Comparison of ENCODE assay signal across 1 cellular context in the genomic region with DNA sequence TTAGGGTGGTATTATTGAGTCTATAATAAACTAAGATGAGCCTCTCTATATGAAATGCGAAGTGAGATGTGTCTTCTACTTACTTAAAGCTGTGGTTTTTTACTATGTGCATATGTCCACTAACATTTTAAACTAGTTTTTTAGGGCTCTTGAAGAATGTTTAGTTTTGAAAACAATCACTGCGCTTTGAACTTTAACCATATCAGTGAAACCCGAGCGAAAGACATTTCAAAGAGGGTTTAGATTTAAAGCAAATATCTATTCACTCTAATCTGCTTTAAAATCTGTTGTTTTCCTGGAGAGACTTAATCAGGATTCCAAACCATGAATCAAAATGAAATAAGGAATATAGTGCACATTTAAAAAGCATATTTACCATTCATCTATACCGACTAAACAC.
TF ChIP-seq lines count a peak whose summit lies in the region.

No MANE protein-coding gene starts in this region.

TF ChIP-seq in HepG2, 621 proteins besides CTCF, POLR2A, EP300 and RAD21:
- TF ChIP-seq, protein P1, sequence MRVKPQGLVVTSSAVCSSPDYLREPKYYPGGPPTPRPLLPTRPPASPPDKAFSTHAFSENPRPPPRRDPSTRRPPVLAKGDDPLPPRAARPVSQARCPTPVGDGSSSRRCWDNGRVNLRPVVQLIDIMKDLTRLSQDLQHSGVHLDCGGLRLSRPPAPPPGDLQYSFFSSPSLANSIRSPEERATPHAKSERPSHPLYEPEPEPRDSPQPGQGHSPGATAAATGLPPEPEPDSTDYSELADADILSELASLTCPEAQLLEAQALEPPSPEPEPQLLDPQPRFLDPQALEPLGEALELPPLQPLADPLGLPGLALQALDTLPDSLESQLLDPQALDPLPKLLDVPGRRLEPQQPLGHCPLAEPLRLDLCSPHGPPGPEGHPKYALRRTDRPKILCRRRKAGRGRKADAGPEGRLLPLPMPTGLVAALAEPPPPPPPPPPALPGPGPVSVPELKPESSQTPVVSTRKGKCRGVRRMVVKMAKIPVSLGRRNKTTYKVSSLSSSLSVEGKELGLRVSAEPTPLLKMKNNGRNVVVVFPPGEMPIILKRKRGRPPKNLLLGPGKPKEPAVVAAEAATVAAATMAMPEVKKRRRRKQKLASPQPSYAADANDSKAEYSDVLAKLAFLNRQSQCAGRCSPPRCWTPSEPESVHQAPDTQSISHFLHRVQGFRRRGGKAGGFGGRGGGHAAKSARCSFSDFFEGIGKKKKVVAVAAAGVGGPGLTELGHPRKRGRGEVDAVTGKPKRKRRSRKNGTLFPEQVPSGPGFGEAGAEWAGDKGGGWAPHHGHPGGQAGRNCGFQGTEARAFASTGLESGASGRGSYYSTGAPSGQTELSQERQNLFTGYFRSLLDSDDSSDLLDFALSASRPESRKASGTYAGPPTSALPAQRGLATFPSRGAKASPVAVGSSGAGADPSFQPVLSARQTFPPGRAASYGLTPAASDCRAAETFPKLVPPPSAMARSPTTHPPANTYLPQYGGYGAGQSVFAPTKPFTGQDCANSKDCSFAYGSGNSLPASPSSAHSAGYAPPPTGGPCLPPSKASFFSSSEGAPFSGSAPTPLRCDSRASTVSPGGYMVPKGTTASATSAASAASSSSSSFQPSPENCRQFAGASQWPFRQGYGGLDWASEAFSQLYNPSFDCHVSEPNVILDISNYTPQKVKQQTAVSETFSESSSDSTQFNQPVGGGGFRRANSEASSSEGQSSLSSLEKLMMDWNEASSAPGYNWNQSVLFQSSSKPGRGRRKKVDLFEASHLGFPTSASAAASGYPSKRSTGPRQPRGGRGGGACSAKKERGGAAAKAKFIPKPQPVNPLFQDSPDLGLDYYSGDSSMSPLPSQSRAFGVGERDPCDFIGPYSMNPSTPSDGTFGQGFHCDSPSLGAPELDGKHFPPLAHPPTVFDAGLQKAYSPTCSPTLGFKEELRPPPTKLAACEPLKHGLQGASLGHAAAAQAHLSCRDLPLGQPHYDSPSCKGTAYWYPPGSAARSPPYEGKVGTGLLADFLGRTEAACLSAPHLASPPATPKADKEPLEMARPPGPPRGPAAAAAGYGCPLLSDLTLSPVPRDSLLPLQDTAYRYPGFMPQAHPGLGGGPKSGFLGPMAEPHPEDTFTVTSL (CRISPR knock-in tag; IDR thresholded peaks at IDR 0.05; ENCODE audit: borderline replicate concordance): peak; percentile 34; the same call in 1 of the 2 replicates
- TF ChIP-seq GFI1 (CRISPR knock-in tag; IDR thresholded peaks at IDR 0.05; ENCODE audit: borderline replicate concordance) (peak; percentile 88), ZNF605 (CRISPR knock-in tag; IDR thresholded peaks at IDR 0.05) (no peak), ZNF652 (CRISPR knock-in tag; IDR thresholded peaks at IDR 0.05; ENCODE audit: borderline replicate concordance, low read depth) (0 out of 2 replicates have a peak, but pooled peaks have one; percentile 21), HNF4A (CRISPR knock-in tag; IDR thresholded peaks at IDR 0.05) (peak; percentile 12; the same call in 1 of the 2 replicates), BCL6 (CRISPR knock-in tag; IDR thresholded peaks at IDR 0.05) (peak; percentile 88)
- TF ChIP-seq, protein P2, sequence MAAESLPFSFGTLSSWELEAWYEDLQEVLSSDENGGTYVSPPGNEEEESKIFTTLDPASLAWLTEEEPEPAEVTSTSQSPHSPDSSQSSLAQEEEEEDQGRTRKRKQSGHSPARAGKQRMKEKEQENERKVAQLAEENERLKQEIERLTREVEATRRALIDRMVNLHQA (CRISPR knock-in tag; IDR thresholded peaks at IDR 0.05): no peak
- TF ChIP-seq, protein P3, sequence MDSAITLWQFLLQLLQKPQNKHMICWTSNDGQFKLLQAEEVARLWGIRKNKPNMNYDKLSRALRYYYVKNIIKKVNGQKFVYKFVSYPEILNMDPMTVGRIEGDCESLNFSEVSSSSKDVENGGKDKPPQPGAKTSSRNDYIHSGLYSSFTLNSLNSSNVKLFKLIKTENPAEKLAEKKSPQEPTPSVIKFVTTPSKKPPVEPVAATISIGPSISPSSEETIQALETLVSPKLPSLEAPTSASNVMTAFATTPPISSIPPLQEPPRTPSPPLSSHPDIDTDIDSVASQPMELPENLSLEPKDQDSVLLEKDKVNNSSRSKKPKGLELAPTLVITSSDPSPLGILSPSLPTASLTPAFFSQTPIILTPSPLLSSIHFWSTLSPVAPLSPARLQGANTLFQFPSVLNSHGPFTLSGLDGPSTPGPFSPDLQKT (CRISPR knock-in tag; IDR thresholded peaks at IDR 0.05; ENCODE audit: borderline replicate concordance): no peak
TF ChIP-seq in HepG2: peak in this region for 5.
